21 cellular contexts compared by ENCODE assay signal in the genomic region with DNA sequence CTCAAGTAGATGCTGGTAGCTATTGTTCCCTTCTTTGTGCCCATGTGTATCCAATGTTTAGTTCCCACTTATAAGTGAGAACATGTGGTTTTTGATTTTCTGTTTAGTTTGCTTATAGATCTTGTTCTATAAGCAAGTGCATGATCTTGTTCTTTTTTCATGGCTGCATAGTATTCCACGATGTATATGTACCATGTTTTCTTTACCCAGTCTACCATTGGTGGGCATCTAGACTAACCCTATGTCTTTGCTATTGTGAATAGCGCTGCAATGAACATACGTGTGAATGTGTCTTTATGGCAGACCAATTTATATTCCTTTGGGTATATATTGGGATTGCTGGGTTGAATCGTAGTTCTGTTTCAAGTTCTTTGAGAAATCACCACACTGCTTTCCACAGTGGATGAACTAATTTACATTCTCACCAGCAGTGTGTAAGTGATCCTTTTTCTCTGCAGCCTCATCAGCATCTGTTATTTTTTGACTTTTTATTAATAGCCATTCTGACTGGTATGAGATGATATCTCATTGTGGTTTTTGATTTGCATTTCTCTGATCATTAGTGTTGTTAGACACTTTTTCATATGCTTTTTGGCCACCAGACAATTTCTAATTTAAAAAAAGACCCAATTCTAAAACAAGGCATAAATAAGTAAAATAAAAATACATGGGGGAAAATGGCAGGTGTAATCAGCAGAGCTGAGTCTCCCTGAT. TPM values are rescaled to one million over a fixed set of nuclear protein-coding genes. Genes with fewer than 3 reads are reported as not detected.
DNase-seq lines count a peak whose midpoint lies in the region; FAIRE-seq and TF ChIP-seq lines count a peak whose summit lies in the region.
"Had no signal": no experiment of that assay in that cellular context is flagged by ENCODE, and none has a peak within 500 bp of the region (broad histone marks: within the 10 kb centered on the region; RNA-seq: fewer than 3 reads in every experiment).

No MANE protein-coding gene starts in this region.

- H3K9me3 ChIP-seq in BLaER1, result peaks cover 19% of the 10 kb centered on the region
- no peaks in the 10 kb centered on the region for H3K9me3 ChIP-seq in HEK293 (ENCODE audit: control insufficient read depth, insufficient read depth, low read depth, low read length)
- no peaks in the 10 kb centered on the region for H3K9me3 ChIP-seq in SU-DHL-6 (ENCODE audit: insufficient read depth, low read length)
- H3K9me3 ChIP-seq in H1 (ENCODE audit: insufficient read depth in 2 of 2, low read depth in 1 of 2, low read length in 1 of 2), result peaks cover 0 to 4% of the 10 kb centered on the region in 2 experiments; a peak in 1 of 4 replicates
- H3K9me3 ChIP-seq: A549 had no signal

- no peak overlapping the region for H2BK12ac ChIP-seq in H1 (ENCODE audit: low read depth, low read length)

- H3K4me2 ChIP-seq in BLaER1 (peak overlapping the region; percentile 70), SU-DHL-6 (ENCODE audit: low read depth, low read length, poor library complexity, severe bottlenecking) (peak overlapping the region; percentile 27), H1 (ENCODE audit: insufficient read depth in 1 of 2, low read depth in 2 of 2, low read length in 2 of 2) (no peak overlapping the region)
- H3K4me2 ChIP-seq: A549, GM23338, KMS-11 had no signal

- CTCF ChIA-PET in HEK293 (lab: Yijun Ruan, JAX), result no interaction called here
- CTCF ChIA-PET in H1 (lab: Charles Lee; ENCODE audit: partially characterized antibody), result interaction anchor here (0.7 to 1.0 kb wide), 2 partner anchors 11 to 15 kb away, joined by 3 read pairs; no protein-coding TSS in a partner anchor

- H3K9me2 ChIP-seq in SU-DHL-6 (replicated peaks; ENCODE audit: insufficient read depth, low read length), result no peaks in the 10 kb centered on the region

- no peak for TF ChIP-seq EP300 in H1 (IDR thresholded peaks at IDR 0.05; ENCODE audit: borderline replicate concordance in 1 of 2, low read depth in 2 of 2, low read length in 2 of 2)

- H4K8ac ChIP-seq in H1 (ENCODE audit: extremely low read depth, insufficient read depth, low read length), result no peak overlapping the region

- no peak for TF ChIP-seq POLR2A in H1 (IDR thresholded peaks at IDR 0.05; ENCODE audit: control extremely low read depth in 1 of 2, low read depth in 2 of 2, low read length in 2 of 2)

- no peak overlapping the region for H2AFZ ChIP-seq in SU-DHL-6 (ENCODE audit: low read depth, low read length, severe bottlenecking)
- H2AFZ ChIP-seq in H1 (ENCODE audit: low read length), result no peak overlapping the region
- H2AFZ ChIP-seq: GM23338 had no signal

- TF ChIP-seq CTCF in HEK293 (tag by site-specific recombination; IDR thresholded peaks at IDR 0.05) (no peak), SU-DHL-6 (IDR thresholded peaks at IDR 0.05; ENCODE audit: insufficient read depth, low read length, poor library complexity, severe bottlenecking) (no peak), H1 (IDR thresholded peaks at IDR 0.05; ENCODE audit: control extremely low read depth in 1 of 3, insufficient read depth in 1 of 3, low read depth in 1 of 3, low read length in 3 of 3) (no peak), GM10266 (IDR thresholded peaks at IDR 0.05; ENCODE audit: control insufficient read depth, insufficient read depth, low read depth, missing control alignments) (no peak)

- H3K27me3 ChIP-seq in BLaER1 (no peaks in the 10 kb centered on the region), SU-DHL-6 (ENCODE audit: low read length) (no peaks in the 10 kb centered on the region), H1 (replicated peaks in 1 of 4; ENCODE audit: control insufficient read depth in 3 of 4, extremely low read depth in 1 of 4, insufficient read depth in 3 of 4, low read length in 3 of 4) (no peaks in the 10 kb centered on the region)

- DNase-seq in H1 (ENCODE audit: low read depth in 1 of 2, low spot score in 2 of 2) (no peak), GM10266 (ENCODE audit: extremely low spot score) (no peak)
- DNase-seq in activated CD4-positive, CD25-positive, alpha-beta regulatory T cell treated with anti-CD3 and anti-CD28 coated beads, Interleukin-2, amount 50 U/mL, for 72 hours, result no peak
- DNase-seq in stimulated activated CD4-positive, alpha-beta T cell treated with anti-CD3 and anti-CD28 coated beads, Interleukin-15, amount 100 ng/mL, for 24 hours, result no peak
- DNase-seq: AML-193; Calu3; CD8-positive, alpha-beta T cell; DMS79 treated with DMSO at 0.1 percent for 48 hours; EL; H7 had no signal

- no peak overlapping the region for H3K4ac ChIP-seq in H1 (replicated peaks; ENCODE audit: insufficient read length, low read depth, low read length)

- POLR2A ChIA-PET in HEK293 (lab: Yijun Ruan, JAX), result no interaction called here
- POLR2A ChIA-PET in H1 (lab: Charles Lee; ENCODE audit: partially characterized antibody), result no interaction called here

- H3K4me3 ChIP-seq in BLaER1, result no peak overlapping the region
- H3K4me3 ChIP-seq in HEK293 (ENCODE audit: low read depth, low read length), result no peak overlapping the region
- no peak overlapping the region for H3K4me3 ChIP-seq in SU-DHL-6 (ENCODE audit: insufficient read depth, low read length, poor library complexity, severe bottlenecking)
- no peak overlapping the region for H3K4me3 ChIP-seq in H1 (ENCODE audit: extremely low read depth in 1 of 4, insufficient read depth in 2 of 4, low read depth in 3 of 4, low read length in 4 of 4)
- H3K4me3 ChIP-seq: A549, GM23338 had no signal

- no peaks in the 10 kb centered on the region for H3K79me1 ChIP-seq in H1 (ENCODE audit: low read depth, low read length)

- H3F3A ChIP-seq in SU-DHL-6 (ENCODE audit: insufficient read depth), result no peaks in the 10 kb centered on the region; the same call in 1 of the 2 replicates

- no peak overlapping the region for H2BK5ac ChIP-seq in H1 (ENCODE audit: low read depth, low read length)

- H3K4me1 ChIP-seq in BLaER1, result peaks cover 52% of the 10 kb centered on the region
- H3K4me1 ChIP-seq in HEK293 (ENCODE audit: control insufficient read depth, insufficient read depth, low read length), result no peaks in the 10 kb centered on the region
- H3K4me1 ChIP-seq in H1 (replicated peaks in 1 of 4; ENCODE audit: control insufficient read depth in 3 of 4, insufficient read depth in 4 of 4, low read length in 3 of 4), result no peaks in the 10 kb centered on the region
- H3K4me1 ChIP-seq: A549 had no signal

- no peak overlapping the region for H3K9ac ChIP-seq in BLaER1
- H3K9ac ChIP-seq in SU-DHL-6 (ENCODE audit: low read length), result no peak overlapping the region
- H3K9ac ChIP-seq in H1 (replicated peaks in 1 of 4; ENCODE audit: extremely low read depth in 1 of 4, low read depth in 3 of 4, low read length in 3 of 4), result no peak overlapping the region
- H3K9ac ChIP-seq: KMS-11 had no signal

- H2BK120ac ChIP-seq in H1 (replicated peaks; ENCODE audit: low read depth, low read length), result no peak overlapping the region

- TF ChIP-seq RAD21 in H1 (IDR thresholded peaks at IDR 0.05 in 1 of 2, conservative IDR thresholded peaks at IDR 0.05 in 1 of 2; ENCODE audit: low read depth in 2 of 2, low read length in 2 of 2), result no peak

- H4K20me1 ChIP-seq in BLaER1 (no peaks in the 10 kb centered on the region), SU-DHL-6 (ENCODE audit: low read depth, low read length) (no peaks in the 10 kb centered on the region), H1 (replicated peaks in 1 of 2; ENCODE audit: control insufficient read depth in 1 of 2, insufficient read depth in 2 of 2, low read length in 2 of 2) (no peaks in the 10 kb centered on the region)

- H4K5ac ChIP-seq in H1 (ENCODE audit: insufficient read length, low read depth, low read length), result no peak overlapping the region

- WGBS in H1 (ENCODE audit: extremely low coverage in 1 of 2, insufficient coverage in 1 of 2, insufficient read length in 1 of 2, insufficient replicate concordance in 2 of 2, low coverage in 1 of 2, low lambda C conversion rate in 2 of 2, missing lambda C conversion rate in 1 of 2), 2 experiments, result 94% methylated on average over 4 of the region's 4 CpGs; no CpG with 5 or more reads in 1 of the 2 experiments

- H3K23me2 ChIP-seq in H1 (ENCODE audit: low read depth, low read length), result no peaks in the 10 kb centered on the region

- no peak overlapping the region for H2BK15ac ChIP-seq in H1 (ENCODE audit: low read length)

- no peak overlapping the region for H3K18ac ChIP-seq in H1 (ENCODE audit: extremely low read depth, low read length)

- H3K56ac ChIP-seq in H1 (replicated peaks; ENCODE audit: insufficient read length, low read depth, low read length), result no peak overlapping the region

- H2BK20ac ChIP-seq in H1 (ENCODE audit: low read length), result no peak overlapping the region

- no peak overlapping the region for H2AK5ac ChIP-seq in H1 (ENCODE audit: low read depth, low read length)

- no peak overlapping the region for H3K23ac ChIP-seq in H1 (ENCODE audit: insufficient read length)

- H3K36me3 ChIP-seq in BLaER1, result 0 out of 2 replicates have a peak, but pooled peaks cover 3% of the 10 kb centered on the region
- H3K36me3 ChIP-seq in HEK293 (ENCODE audit: control insufficient read depth in 2 of 2, insufficient read depth in 1 of 2, low read length in 2 of 2), result no peaks in the 10 kb centered on the region
- no peaks in the 10 kb centered on the region for H3K36me3 ChIP-seq in SU-DHL-6 (ENCODE audit: low read length)
- H3K36me3 ChIP-seq in H1 (ENCODE audit: control insufficient read depth in 2 of 4, insufficient read depth in 4 of 4, low read length in 3 of 4), result no peaks in the 10 kb centered on the region

- FAIRE-seq in H1 (lab: Jason Lieb, UNC), result no peak
- FAIRE-seq: A549, GM12892, GM18507 had no signal

- peak overlapping the region; percentile 29; the same call in 1 of the 2 replicates for H3K27ac ChIP-seq in BLaER1
- H3K27ac ChIP-seq in HEK293 (ENCODE audit: extremely low read depth, low read depth, low read length), result no peak overlapping the region
- H3K27ac ChIP-seq in SU-DHL-6 (ENCODE audit: low read depth, low read length), result peak overlapping the region; percentile 64
- no peak overlapping the region for H3K27ac ChIP-seq in H1 (ENCODE audit: low read depth, low read length)
- H3K27ac ChIP-seq: 22Rv1, A549, KMS-11 had no signal

- no peak overlapping the region for H4K91ac ChIP-seq in H1 (replicated peaks; ENCODE audit: insufficient read length, low read length)

- no peaks in the 10 kb centered on the region for H3K79me2 ChIP-seq in SU-DHL-6 (ENCODE audit: insufficient read depth, low read length)
- no peaks in the 10 kb centered on the region for H3K79me2 ChIP-seq in H1 (ENCODE audit: control insufficient read depth in 1 of 2, insufficient read depth in 2 of 2, low read length in 2 of 2)

- no peak overlapping the region for H3K14ac ChIP-seq in H1 (ENCODE audit: insufficient read length)

RNA-seq across cellular contexts. Expression of a gene that starts 50.6 kb away (rescaled TPM):
- 1.1 and 3.1 TPM in 2 replicates for total RNA-seq in H1 (2021; fragmentation: NEBNext Ultra II Directional; extraction: Animal tissue kit (Norgen Biotek cat#: 25700))
- 0.33 and 0.85 TPM in 2 replicates for polyA plus RNA-seq in H1 (2011; rRNA removed)
- polyA plus RNA-seq in H1 (2011; cell fraction: cytosol; rRNA removed), result 0.72 TPM
- polyA plus RNA-seq in H1 (2011; cell fraction: nucleus; rRNA removed), result 0.57 TPM
- 0.52 to 1.5 TPM (median 0.79 TPM) in 4 replicates for polyA plus RNA-seq in H1 (2012, experiment 1 of 2)
- polyA plus RNA-seq in H1 (2012, experiment 2 of 2), result 0.25 TPM
- polyA plus RNA-seq in H1 (2013, experiment 1 of 2), result 0.99 TPM
- polyA plus RNA-seq in H1 (2013, experiment 2 of 2), result 1.8 TPM
- polyA minus RNA-seq in H1 (2011; rRNA and poly(A)+ RNA removed), result 1.8 and 2.7 TPM in 2 replicates
- polyA minus RNA-seq in H1 (2011; cell fraction: cytosol; rRNA and poly(A)+ RNA removed), result 2.8 TPM
- 0.60 TPM for polyA minus RNA-seq in H1 (2011; cell fraction: nucleus; rRNA and poly(A)+ RNA removed)
- total RNA-seq: G401, HT-29 had no signal

Comparison
In these comparisons a context has a peak if more than half of its experiments do, and no peak if none do; other contexts are left out.
1. H3K27ac ChIP-seq: peak in BLaER1 (single experiment) and SU-DHL-6 (single experiment); none in HEK293 (single experiment) and H1 (single experiment).
2. H3K4me2 ChIP-seq: peak in BLaER1 (single experiment) and SU-DHL-6 (single experiment); none in H1 (0 of 2).